1 cellular context compared by ENCODE assay signal in the genomic region with DNA sequence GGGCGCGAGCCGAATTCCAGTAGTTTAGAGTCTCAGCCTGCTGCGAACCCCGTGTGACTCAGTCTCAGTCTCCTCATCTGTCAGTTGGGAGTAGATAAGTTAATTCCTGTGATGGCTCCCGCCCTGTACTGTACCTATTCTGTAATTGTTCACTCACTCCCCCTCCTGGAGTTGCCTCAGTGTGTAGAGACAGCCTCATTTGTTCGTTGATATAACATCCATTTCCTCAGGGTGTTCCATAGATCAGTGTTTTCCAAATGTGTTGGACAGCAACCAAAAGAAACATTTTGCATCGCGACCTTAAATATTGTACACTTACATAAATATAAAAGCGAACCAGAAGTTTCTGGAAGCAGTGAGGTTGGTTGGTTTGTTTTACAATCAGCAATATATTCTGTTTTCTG.
TF ChIP-seq lines count a peak whose summit lies in the region.

No MANE protein-coding gene starts in this region.

TF ChIP-seq in K562, 482 proteins besides CTCF, POLR2A, EP300 and RAD21:
- TF ChIP-seq RUNX1 (IDR thresholded peaks at IDR 0.05; ENCODE audit: low read depth), result no peak
- TF ChIP-seq DPF2 (IDR thresholded peaks at IDR 0.05), result peak; percentile 36; the same call in 1 of the 2 replicates
- TF ChIP-seq, protein P1, sequence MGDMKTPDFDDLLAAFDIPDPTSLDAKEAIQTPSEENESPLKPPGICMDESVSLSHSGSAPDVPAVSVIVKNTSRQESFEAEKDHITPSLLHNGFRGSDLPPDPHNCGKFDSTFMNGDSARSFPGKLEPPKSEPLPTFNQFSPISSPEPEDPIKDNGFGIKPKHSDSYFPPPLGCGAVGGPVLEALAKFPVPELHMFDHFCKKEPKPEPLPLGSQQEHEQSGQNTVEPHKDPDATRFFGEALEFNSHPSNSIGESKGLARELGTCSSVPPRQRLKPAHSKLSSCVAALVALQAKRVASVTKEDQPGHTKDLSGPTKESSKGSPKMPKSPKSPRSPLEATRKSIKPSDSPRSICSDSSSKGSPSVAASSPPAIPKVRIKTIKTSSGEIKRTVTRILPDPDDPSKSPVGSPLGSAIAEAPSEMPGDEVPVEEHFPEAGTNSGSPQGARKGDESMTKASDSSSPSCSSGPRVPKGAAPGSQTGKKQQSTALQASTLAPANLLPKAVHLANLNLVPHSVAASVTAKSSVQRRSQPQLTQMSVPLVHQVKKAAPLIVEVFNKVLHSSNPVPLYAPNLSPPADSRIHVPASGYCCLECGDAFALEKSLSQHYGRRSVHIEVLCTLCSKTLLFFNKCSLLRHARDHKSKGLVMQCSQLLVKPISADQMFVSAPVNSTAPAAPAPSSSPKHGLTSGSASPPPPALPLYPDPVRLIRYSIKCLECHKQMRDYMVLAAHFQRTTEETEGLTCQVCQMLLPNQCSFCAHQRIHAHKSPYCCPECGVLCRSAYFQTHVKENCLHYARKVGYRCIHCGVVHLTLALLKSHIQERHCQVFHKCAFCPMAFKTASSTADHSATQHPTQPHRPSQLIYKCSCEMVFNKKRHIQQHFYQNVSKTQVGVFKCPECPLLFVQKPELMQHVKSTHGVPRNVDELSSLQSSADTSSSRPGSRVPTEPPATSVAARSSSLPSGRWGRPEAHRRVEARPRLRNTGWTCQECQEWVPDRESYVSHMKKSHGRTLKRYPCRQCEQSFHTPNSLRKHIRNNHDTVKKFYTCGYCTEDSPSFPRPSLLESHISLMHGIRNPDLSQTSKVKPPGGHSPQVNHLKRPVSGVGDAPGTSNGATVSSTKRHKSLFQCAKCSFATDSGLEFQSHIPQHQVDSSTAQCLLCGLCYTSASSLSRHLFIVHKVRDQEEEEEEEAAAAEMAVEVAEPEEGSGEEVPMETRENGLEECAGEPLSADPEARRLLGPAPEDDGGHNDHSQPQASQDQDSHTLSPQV (IDR thresholded peaks at IDR 0.05), result no peak
- TF ChIP-seq MEIS2 (IDR thresholded peaks at IDR 0.05; ENCODE audit: partially characterized antibody), result peak; percentile 58
- 0 out of 4 replicates have a peak, but pooled peaks of 1 of the 2 experiments have one; percentile 20 for TF ChIP-seq SIN3A (IDR thresholded peaks at IDR 0.05; ENCODE audit: borderline replicate concordance in 2 of 2, control insufficient read depth in 1 of 2, low read depth in 2 of 2, low read length in 2 of 2)
- TF ChIP-seq CBX3 (IDR thresholded peaks at IDR 0.05; ENCODE audit: borderline replicate concordance in 1 of 2, low read length in 2 of 2), result 0 out of 3 replicates have a peak, but pooled peaks of 1 of the 2 experiments have one; percentile 8
- TF ChIP-seq, protein P2, sequence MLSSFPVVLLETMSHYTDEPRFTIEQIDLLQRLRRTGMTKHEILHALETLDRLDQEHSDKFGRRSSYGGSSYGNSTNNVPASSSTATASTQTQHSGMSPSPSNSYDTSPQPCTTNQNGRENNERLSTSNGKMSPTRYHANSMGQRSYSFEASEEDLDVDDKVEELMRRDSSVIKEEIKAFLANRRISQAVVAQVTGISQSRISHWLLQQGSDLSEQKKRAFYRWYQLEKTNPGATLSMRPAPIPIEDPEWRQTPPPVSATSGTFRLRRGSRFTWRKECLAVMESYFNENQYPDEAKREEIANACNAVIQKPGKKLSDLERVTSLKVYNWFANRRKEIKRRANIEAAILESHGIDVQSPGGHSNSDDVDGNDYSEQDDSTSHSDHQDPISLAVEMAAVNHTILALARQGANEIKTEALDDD (IDR thresholded peaks at IDR 0.05), result peak; percentile 56; the same call in 1 of the 2 replicates
- TF ChIP-seq SMARCA4 (IDR thresholded peaks at IDR 0.05), result 0 out of 2 replicates have a peak, but pooled peaks have one; percentile 40
- TF ChIP-seq EZH2 (IDR thresholded peaks at IDR 0.05; ENCODE audit: borderline replicate concordance, low read depth, low read length), result no peak
- TF ChIP-seq, protein P3, sequence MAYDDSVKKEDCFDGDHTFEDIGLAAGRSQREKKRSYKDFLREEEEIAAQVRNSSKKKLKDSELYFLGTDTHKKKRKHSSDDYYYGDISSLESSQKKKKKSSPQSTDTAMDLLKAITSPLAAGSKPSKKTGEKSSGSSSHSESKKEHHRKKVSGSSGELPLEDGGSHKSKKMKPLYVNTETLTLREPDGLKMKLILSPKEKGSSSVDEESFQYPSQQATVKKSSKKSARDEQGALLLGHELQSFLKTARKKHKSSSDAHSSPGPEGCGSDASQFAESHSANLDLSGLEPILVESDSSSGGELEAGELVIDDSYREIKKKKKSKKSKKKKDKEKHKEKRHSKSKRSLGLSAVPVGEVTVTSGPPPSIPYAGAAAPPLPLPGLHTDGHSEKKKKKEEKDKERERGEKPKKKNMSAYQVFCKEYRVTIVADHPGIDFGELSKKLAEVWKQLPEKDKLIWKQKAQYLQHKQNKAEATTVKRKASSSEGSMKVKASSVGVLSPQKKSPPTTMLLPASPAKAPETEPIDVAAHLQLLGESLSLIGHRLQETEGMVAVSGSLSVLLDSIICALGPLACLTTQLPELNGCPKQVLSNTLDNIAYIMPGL (CRISPR knock-in tag; IDR thresholded peaks at IDR 0.05), result no peak
- TF ChIP-seq HMGN3 (IDR thresholded peaks at IDR 0.05; ENCODE audit: borderline replicate concordance, extremely low read depth, insufficient read length, low read depth, low read length), result peak; percentile 2
- peak; percentile 16 for TF ChIP-seq RBM25 (IDR thresholded peaks at IDR 0.05; ENCODE audit: low read depth, low read length, severe bottlenecking)
- TF ChIP-seq, protein P4, sequence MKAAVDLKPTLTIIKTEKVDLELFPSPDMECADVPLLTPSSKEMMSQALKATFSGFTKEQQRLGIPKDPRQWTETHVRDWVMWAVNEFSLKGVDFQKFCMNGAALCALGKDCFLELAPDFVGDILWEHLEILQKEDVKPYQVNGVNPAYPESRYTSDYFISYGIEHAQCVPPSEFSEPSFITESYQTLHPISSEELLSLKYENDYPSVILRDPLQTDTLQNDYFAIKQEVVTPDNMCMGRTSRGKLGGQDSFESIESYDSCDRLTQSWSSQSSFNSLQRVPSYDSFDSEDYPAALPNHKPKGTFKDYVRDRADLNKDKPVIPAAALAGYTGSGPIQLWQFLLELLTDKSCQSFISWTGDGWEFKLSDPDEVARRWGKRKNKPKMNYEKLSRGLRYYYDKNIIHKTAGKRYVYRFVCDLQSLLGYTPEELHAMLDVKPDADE (conservative IDR thresholded peaks at IDR 0.05; ENCODE audit: control insufficient read depth, low read depth, low read length), result 0 out of 2 replicates have a peak, but pooled peaks have one; percentile 35
- TF ChIP-seq KDM1A (IDR thresholded peaks at IDR 0.05), result 0 out of 4 replicates have a peak, but pooled peaks of 1 of the 2 experiments have one; percentile 16
- no peak for TF ChIP-seq ZNF408 (CRISPR knock-in tag; IDR thresholded peaks at IDR 0.05; ENCODE audit: low read depth)
- TF ChIP-seq HDAC6 (IDR thresholded peaks at IDR 0.05; ENCODE audit: low read depth, low read length), result no peak
- peak; percentile 70; the same call in 1 of the 2 replicates for TF ChIP-seq JUND (IDR thresholded peaks at IDR 0.05; ENCODE audit: borderline replicate concordance, low read depth, low read length)
- TF ChIP-seq JUND (tag; IDR thresholded peaks at IDR 0.05; ENCODE audit: borderline replicate concordance, low read depth, low read length), result no peak
- TF ChIP-seq, protein P5, sequence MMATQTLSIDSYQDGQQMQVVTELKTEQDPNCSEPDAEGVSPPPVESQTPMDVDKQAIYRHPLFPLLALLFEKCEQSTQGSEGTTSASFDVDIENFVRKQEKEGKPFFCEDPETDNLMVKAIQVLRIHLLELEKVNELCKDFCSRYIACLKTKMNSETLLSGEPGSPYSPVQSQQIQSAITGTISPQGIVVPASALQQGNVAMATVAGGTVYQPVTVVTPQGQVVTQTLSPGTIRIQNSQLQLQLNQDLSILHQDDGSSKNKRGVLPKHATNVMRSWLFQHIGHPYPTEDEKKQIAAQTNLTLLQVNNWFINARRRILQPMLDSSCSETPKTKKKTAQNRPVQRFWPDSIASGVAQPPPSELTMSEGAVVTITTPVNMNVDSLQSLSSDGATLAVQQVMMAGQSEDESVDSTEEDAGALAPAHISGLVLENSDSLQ (IDR thresholded peaks at IDR 0.05), result peak; percentile 47
- peak in 1 of 3 experiments; percentile 61 for TF ChIP-seq YY1 (IDR thresholded peaks at IDR 0.05; ENCODE audit: borderline replicate concordance in 1 of 3, control insufficient read depth in 1 of 3, extremely low read depth in 1 of 3, insufficient read depth in 3 of 3, insufficient read length in 1 of 3, insufficient replicate concordance in 2 of 3, low read depth in 1 of 3, low read length in 2 of 3)
- TF ChIP-seq CBFA2T3 (IDR thresholded peaks at IDR 0.05), result peak; percentile 30; the same call in 1 of the 2 replicates
- TF ChIP-seq HNRNPK (IDR thresholded peaks at IDR 0.05; ENCODE audit: low read depth, low read length, poor library complexity, severe bottlenecking), result no peak
- no peak for TF ChIP-seq NR2C2 (CRISPR knock-in tag; IDR thresholded peaks at IDR 0.05)
- peak; percentile 36; the same call in 1 of the 2 replicates for TF ChIP-seq NR2C2 (tag; IDR thresholded peaks at IDR 0.05)
- TF ChIP-seq KLF16 (IDR thresholded peaks at IDR 0.05), result no peak
- peak; percentile 53; the same call in 1 of the 2 replicates for TF ChIP-seq TEAD4 (IDR thresholded peaks at IDR 0.05; ENCODE audit: low read length)
- no peak for TF ChIP-seq TEAD4 (CRISPR knock-in tag; IDR thresholded peaks at IDR 0.05; ENCODE audit: borderline replicate concordance)
- TF ChIP-seq RCOR1 (IDR thresholded peaks at IDR 0.05; ENCODE audit: borderline replicate concordance in 1 of 2, low read depth in 2 of 2, low read length in 2 of 2), result peak in 1 of 2 experiments; percentile 50; a peak in 1 of 4 replicates
